8 cellular contexts compared by ENCODE assay signal in genomic region chr7:111892568-111892967, GRCh38.
"Had no signal": no experiment of that assay in that cellular context is flagged by ENCODE, and none has a peak within 500 bp of the region (broad histone marks: within the 10 kb centered on the region; RNA-seq: fewer than 3 reads in every experiment).

No MANE protein-coding gene starts in this region.

- H3K36me3 ChIP-seq: HAP-1 had no signal

- ATAC-seq: HCT116, HepG2 had no signal

- H3K4me3 ChIP-seq: GM23248, HAP-1 had no signal

- H3K4me1 ChIP-seq: HAP-1 had no signal

- H3K9me3 ChIP-seq: HAP-1 had no signal

- H3K9ac ChIP-seq: GM23248 had no signal

- DNase-seq: GM23248, GOT3, H7, HFFc6 had no signal

- H3K27ac ChIP-seq: GM23248, HL-60 had no signal

- H2AFZ ChIP-seq: GM23248 had no signal
